24 cellular contexts compared by ENCODE assay signal in genomic region chr12:95207407-95207806, GRCh38.
"Had no signal": no experiment of that assay in that cellular context is flagged by ENCODE, and none has a peak within 500 bp of the region (broad histone marks: within the 10 kb centered on the region; RNA-seq: fewer than 3 reads in every experiment).

No MANE protein-coding gene starts in this region.

- H2AFZ ChIP-seq: parathyroid adenoma had no signal

- H3K27ac ChIP-seq: body of pancreas, colonic mucosa, lower lobe of right lung, parathyroid adenoma, testis had no signal

- FAIRE-seq: endometrium, islet of Langerhans had no signal

- H3K36me3 Mint-ChIP-seq: activated naive CD8-positive, alpha-beta T cell treated with anti-CD3 and anti-CD28 coated beads, Interleukin-2, amount 10 ng/mL, durations not matched to agents 7 days and 5 days; natural killer cell; stimulated activated effector memory CD8-positive, alpha-beta T cell treated with anti-CD3 and anti-CD28 coated beads, Interleukin-12 subunit alpha, Interleukin-12 subunit beta, amount 100 ng/mL, for 72 hours had no signal

- ATAC-seq: activated CD8-positive, alpha-beta T cell treated with anti-CD3 and anti-CD28 coated beads for 36 hours; body of pancreas; esophagus mucosa; left cardiac atrium; lower lobe of right lung; natural killer cell; sciatic nerve; stimulated activated effector memory CD8-positive, alpha-beta T cell treated with anti-CD3 and anti-CD28 coated beads, Interleukin-12 subunit alpha, Interleukin-12 subunit beta, amount 100 ng/mL, for 72 hours had no signal

- DNase-seq: activated CD4-positive, alpha-beta T cell treated with anti-CD3 and anti-CD28 coated beads, Interleukin-2, amount 10 ng/mL, durations not matched to agents 24 days and 14 days; activated CD4-positive, CD25-positive, alpha-beta regulatory T cell; activated CD8-positive, alpha-beta T cell treated with anti-CD3 and anti-CD28 coated beads for 36 hours; activated naive CD4-positive, alpha-beta T cell treated with Interleukin-2 at 50 U/mL for 16 hours; activated naive CD8-positive, alpha-beta T cell treated with anti-CD3 and anti-CD28 coated beads, Interleukin-2, amount 10 ng/mL, durations not matched to agents 7 days and 5 days; activated T-cell treated with anti-CD3 and anti-CD28 coated beads, Interleukin-2, amount 50 U/mL, for 24 hours; body of pancreas; central memory CD4-positive, alpha-beta T cell; colonic mucosa; left cardiac atrium; lower lobe of right lung; natural killer cell; stimulated activated CD4-positive, alpha-beta T cell treated with anti-CD3 and anti-CD28 coated beads, Interleukin-4, amount 100 ng/mL, for 24 hours; T-helper 1 cell; T-helper 9 cell; testis; upper lobe of left lung had no signal

- H3K27ac Mint-ChIP-seq: activated CD4-positive, alpha-beta T cell treated with anti-CD3 and anti-CD28 coated beads, Interleukin-2, amount 10 ng/mL, durations not matched to agents 24 days and 14 days; activated CD8-positive, alpha-beta T cell treated with anti-CD3 and anti-CD28 coated beads for 36 hours; activated naive CD8-positive, alpha-beta T cell treated with anti-CD3 and anti-CD28 coated beads, Interleukin-2, amount 10 ng/mL, durations not matched to agents 7 days and 5 days; activated T-cell treated with anti-CD3 and anti-CD28 coated beads, Interleukin-2, amount 50 U/mL, for 24 hours; activated T-helper 2 cell treated with anti-CD3 and anti-CD28 coated beads, Interferon-gamma antibody, Interleukin-2, Interleukin-4, amounts not matched to agents 10 μg/mL and 5 μg/mL and 100 μg/mL, durations not matched to agents 14 hours and 24 hours and 36 hours; natural killer cell; stimulated activated effector memory CD8-positive, alpha-beta T cell treated with anti-CD3 and anti-CD28 coated beads, Interleukin-12 subunit alpha, Interleukin-12 subunit beta, amount 100 ng/mL, for 72 hours had no signal

- H3K9ac ChIP-seq: parathyroid adenoma had no signal

- H3K9me3 Mint-ChIP-seq: activated CD4-positive, alpha-beta T cell treated with anti-CD3 and anti-CD28 coated beads, Interleukin-2, amount 10 ng/mL, durations not matched to agents 24 days and 14 days; activated CD8-positive, alpha-beta T cell treated with anti-CD3 and anti-CD28 coated beads for 36 hours; activated naive CD8-positive, alpha-beta T cell treated with anti-CD3 and anti-CD28 coated beads, Interleukin-2, amount 10 ng/mL, durations not matched to agents 7 days and 5 days; activated T-cell treated with anti-CD3 and anti-CD28 coated beads, Interleukin-2, amount 50 U/mL, for 24 hours; activated T-helper 2 cell treated with anti-CD3 and anti-CD28 coated beads, Interferon-gamma antibody, Interleukin-2, Interleukin-4, amounts not matched to agents 10 μg/mL and 5 μg/mL and 100 μg/mL, durations not matched to agents 14 hours and 24 hours and 36 hours; natural killer cell; stimulated activated effector memory CD8-positive, alpha-beta T cell treated with anti-CD3 and anti-CD28 coated beads, Interleukin-12 subunit alpha, Interleukin-12 subunit beta, amount 100 ng/mL, for 72 hours had no signal

- H3K79me2 ChIP-seq: parathyroid adenoma had no signal

- H3K4me1 ChIP-seq: colonic mucosa, parathyroid adenoma had no signal

- H3K4me3 Mint-ChIP-seq: activated CD4-positive, alpha-beta T cell treated with anti-CD3 and anti-CD28 coated beads, Interleukin-2, amount 10 ng/mL, durations not matched to agents 24 days and 14 days; activated CD8-positive, alpha-beta T cell treated with anti-CD3 and anti-CD28 coated beads for 36 hours; activated naive CD8-positive, alpha-beta T cell treated with anti-CD3 and anti-CD28 coated beads, Interleukin-2, amount 10 ng/mL, durations not matched to agents 7 days and 5 days; activated T-cell treated with anti-CD3 and anti-CD28 coated beads, Interleukin-2, amount 50 U/mL, for 24 hours; natural killer cell; stimulated activated effector memory CD8-positive, alpha-beta T cell treated with anti-CD3 and anti-CD28 coated beads, Interleukin-12 subunit alpha, Interleukin-12 subunit beta, amount 100 ng/mL, for 72 hours had no signal

- H3K9me3 ChIP-seq: body of pancreas, colonic mucosa, lower lobe of right lung, testis, upper lobe of left lung had no signal

- H3K27me3 Mint-ChIP-seq: activated CD8-positive, alpha-beta T cell treated with anti-CD3 and anti-CD28 coated beads for 36 hours; activated T-cell treated with anti-CD3 and anti-CD28 coated beads, Interleukin-2, amount 50 U/mL, for 24 hours had no signal

- H3K4me3 ChIP-seq: body of pancreas, colonic mucosa, lower lobe of right lung, testis, upper lobe of left lung had no signal

- H3K27me3 ChIP-seq: body of pancreas, colonic mucosa, testis, upper lobe of left lung had no signal

- H3K36me3 ChIP-seq: colonic mucosa, lower lobe of right lung, upper lobe of left lung had no signal
